Comparison of ENCODE assay signal across 21 cellular contexts in the genomic region with DNA sequence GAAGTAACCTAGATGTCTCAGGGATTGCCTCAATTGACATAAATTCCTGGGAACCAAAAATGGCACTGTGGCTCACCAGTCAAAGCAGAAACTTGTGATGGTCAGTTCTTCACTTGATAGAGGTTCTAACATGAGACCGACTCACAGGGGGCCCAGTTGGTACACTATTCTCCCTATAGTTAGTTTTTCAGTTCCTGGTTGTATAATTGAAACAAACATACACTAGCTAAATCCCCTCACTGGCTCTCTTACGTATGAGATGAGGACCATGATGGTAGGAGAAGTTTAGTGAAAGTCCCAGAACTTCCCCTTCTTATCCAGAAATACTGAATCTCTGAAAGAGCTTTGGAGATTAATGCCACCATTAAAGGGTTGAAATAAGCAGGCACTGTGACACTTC. TPM values are rescaled to one million over a fixed set of nuclear protein-coding genes. Genes with fewer than 3 reads are reported as not detected.
DNase-seq lines count a peak whose midpoint lies in the region; ATAC-seq, FAIRE-seq and TF ChIP-seq lines count a peak whose summit lies in the region.
"Had no signal": no experiment of that assay in that cellular context is flagged by ENCODE, and none has a peak within 500 bp of the region (broad histone marks: within the 10 kb centered on the region; RNA-seq: fewer than 3 reads in every experiment).

No MANE protein-coding gene starts in this region.

- in situ Hi-C loops in ACHN (cut with HindIII; ENCODE audit: low pct_ligation_motif_present, low pct_unique_long_range_greater_than_20kb, low sequenced_read_pairs), result no loop called here

- no peaks in the 10 kb centered on the region for H3K9me3 Mint-ChIP-seq in natural killer cell treated with Interleukin-12 subunit alpha and Interleukin-12 subunit beta and Interleukin-15 and Interleukin-18, amount 100 ng/mL, for 72 hours
- H3K9me3 Mint-ChIP-seq in natural killer cell, result no peaks in the 10 kb centered on the region
- peaks cover 3% of the 10 kb centered on the region for H3K9me3 Mint-ChIP-seq in stimulated activated effector memory CD8-positive, alpha-beta T cell treated with anti-CD3 and anti-CD28 coated beads, Interleukin-12 subunit alpha, Interleukin-12 subunit beta, amount 100 ng/mL, for 72 hours

- peaks cover 50 to 63% of the 10 kb centered on the region in 2 donors for H3K4me1 Mint-ChIP-seq in natural killer cell treated with Interleukin-12 subunit alpha and Interleukin-12 subunit beta and Interleukin-15 and Interleukin-18, amount 100 ng/mL, for 72 hours (ENCODE audit: low read depth in 2 of 2)
- peaks cover 61 to 67% of the 10 kb centered on the region in 2 donors for H3K4me1 Mint-ChIP-seq in natural killer cell
- H3K4me1 Mint-ChIP-seq in stimulated activated effector memory CD8-positive, alpha-beta T cell treated with anti-CD3 and anti-CD28 coated beads, Interleukin-12 subunit alpha, Interleukin-12 subunit beta, amount 100 ng/mL, for 72 hours, result peaks cover 46% of the 10 kb centered on the region

- peak overlapping the region; percentile 80 to 82 for H3K27ac Mint-ChIP-seq in natural killer cell treated with Interleukin-12 subunit alpha and Interleukin-12 subunit beta and Interleukin-15 and Interleukin-18, amount 100 ng/mL, for 72 hours
- peak overlapping the region in 1 of 2 donors; percentile 86 for H3K27ac Mint-ChIP-seq in natural killer cell
- peak overlapping the region; percentile 92 for H3K27ac Mint-ChIP-seq in stimulated activated effector memory CD8-positive, alpha-beta T cell treated with anti-CD3 and anti-CD28 coated beads, Interleukin-12 subunit alpha, Interleukin-12 subunit beta, amount 100 ng/mL, for 72 hours
- H3K27ac Mint-ChIP-seq: HFFc6 had no signal

- no peak for FAIRE-seq in H54 (lab: Jason Lieb, UNC)
- FAIRE-seq: HTR-8/SVneo had no signal

- DNase-seq in natural killer cell treated with Interleukin-12 subunit alpha and Interleukin-12 subunit beta and Interleukin-15 and Interleukin-18, amount 100 ng/mL, for 72 hours (ENCODE audit: low spot score), result no peak
- DNase-seq in natural killer cell, result no peak
- no peak for DNase-seq in caudate nucleus (lab: John Stamatoyannopoulos, UW)
- no peak for DNase-seq in stimulated activated effector memory CD8-positive, alpha-beta T cell treated with anti-CD3 and anti-CD28 coated beads, Interleukin-12 subunit alpha, Interleukin-12 subunit beta, amount 100 ng/mL, for 72 hours (ENCODE audit: low spot score in 2 of 2)
- DNase-seq in H54 (ENCODE audit: insufficient read length, low spot score), result no peak
- DNase-seq in ACHN, result no peak
- DNase-seq in activated gamma-delta T cell treated with Interleukin-2 at 50 U/mL for 16 hours, result no peak
- DNase-seq: BE2C; Calu3; CD4-positive, CD25-positive, alpha-beta regulatory T cell; H7; HFFc6; IMR-90; NCI-H1417 treated with DMSO at 0.1 percent for 48 hours; NCI-H187 treated with DMSO at 0.1 percent for 48 hours; NCI-H345; NCI-H524 treated with DMSO at 0.1 percent for 48 hours; SJCRH30 had no signal

- no peak for TF ChIP-seq CTCF in natural killer cell (IDR thresholded peaks at IDR 0.05)

- intact Hi-C loops in natural killer cell (cut with micrococcal nuclease), result loop anchor here (2.0 kb wide), 1 partner anchor 15 kb away; no protein-coding TSS in a partner anchor

- no peak for ATAC-seq in natural killer cell treated with Interleukin-12 subunit alpha and Interleukin-12 subunit beta and Interleukin-15 and Interleukin-18, amount 100 ng/mL, for 72 hours
- no peak for ATAC-seq in natural killer cell
- no peak for ATAC-seq in stimulated activated effector memory CD8-positive, alpha-beta T cell treated with anti-CD3 and anti-CD28 coated beads, Interleukin-12 subunit alpha, Interleukin-12 subunit beta, amount 100 ng/mL, for 72 hours

- no peak for TF ChIP-seq POLR2A in H54 (IDR thresholded peaks at IDR 0.05; ENCODE audit: low read depth, low read length)

- H3K27me3 Mint-ChIP-seq in natural killer cell treated with Interleukin-12 subunit alpha and Interleukin-12 subunit beta and Interleukin-15 and Interleukin-18, amount 100 ng/mL, for 72 hours, result no peaks in the 10 kb centered on the region
- no peaks in the 10 kb centered on the region for H3K27me3 Mint-ChIP-seq in natural killer cell (ENCODE audit: low read depth in 2 of 2)
- H3K27me3 Mint-ChIP-seq: CD4-positive, CD25-positive, alpha-beta regulatory T cell had no signal

- no peaks in the 10 kb centered on the region for H3K36me3 Mint-ChIP-seq in natural killer cell treated with Interleukin-12 subunit alpha and Interleukin-12 subunit beta and Interleukin-15 and Interleukin-18, amount 100 ng/mL, for 72 hours
- H3K36me3 Mint-ChIP-seq in natural killer cell, result no peaks in the 10 kb centered on the region
- H3K36me3 Mint-ChIP-seq in stimulated activated effector memory CD8-positive, alpha-beta T cell treated with anti-CD3 and anti-CD28 coated beads, Interleukin-12 subunit alpha, Interleukin-12 subunit beta, amount 100 ng/mL, for 72 hours, result no peaks in the 10 kb centered on the region
- H3K36me3 Mint-ChIP-seq: CD4-positive, CD25-positive, alpha-beta regulatory T cell had no signal

- no peak overlapping the region for H3K4me3 Mint-ChIP-seq in natural killer cell treated with Interleukin-12 subunit alpha and Interleukin-12 subunit beta and Interleukin-15 and Interleukin-18, amount 100 ng/mL, for 72 hours
- no peak overlapping the region for H3K4me3 Mint-ChIP-seq in natural killer cell
- H3K4me3 Mint-ChIP-seq in stimulated activated effector memory CD8-positive, alpha-beta T cell treated with anti-CD3 and anti-CD28 coated beads, Interleukin-12 subunit alpha, Interleukin-12 subunit beta, amount 100 ng/mL, for 72 hours, result no peak overlapping the region
- H3K4me3 Mint-ChIP-seq: CD4-positive, CD25-positive, alpha-beta regulatory T cell; HFFc6 had no signal

- H3K27ac ChIP-seq in caudate nucleus (ENCODE audit: low read depth, low read length), result peak overlapping the region; percentile 13
- H3K27ac ChIP-seq: SJCRH30 had no signal

RNA-seq across cellular contexts. Expression of gene S100B, which starts 2.7 kb away (rescaled TPM):
- not detected for total RNA-seq in natural killer cell treated with Interleukin-12 subunit alpha and Interleukin-12 subunit beta and Interleukin-15 and Interleukin-18, amount 100 ng/mL, for 72 hours
- total RNA-seq in natural killer cell, result 10 to 100 TPM in 1 of 3 donors, 1 to 10 TPM in 1, not detected in 1; 4.0 to 58.9 TPM
- total RNA-seq: A172; Calu3; CD4-positive, CD25-positive, alpha-beta regulatory T cell; HFFc6; M059J had no signal

RNA-seq across cellular contexts. Expression of gene PRMT2, which starts 27.9 kb away (rescaled TPM):
- total RNA-seq in natural killer cell treated with Interleukin-12 subunit alpha and Interleukin-12 subunit beta and Interleukin-15 and Interleukin-18, amount 100 ng/mL, for 72 hours, result 10 to 100 TPM; 64.7 to 92.4 TPM
- 100 to 1,000 TPM; 122 to 199 (median 170) TPM for total RNA-seq in natural killer cell
